ENCODE assay signal across 24 cellular contexts in the genomic region with DNA sequence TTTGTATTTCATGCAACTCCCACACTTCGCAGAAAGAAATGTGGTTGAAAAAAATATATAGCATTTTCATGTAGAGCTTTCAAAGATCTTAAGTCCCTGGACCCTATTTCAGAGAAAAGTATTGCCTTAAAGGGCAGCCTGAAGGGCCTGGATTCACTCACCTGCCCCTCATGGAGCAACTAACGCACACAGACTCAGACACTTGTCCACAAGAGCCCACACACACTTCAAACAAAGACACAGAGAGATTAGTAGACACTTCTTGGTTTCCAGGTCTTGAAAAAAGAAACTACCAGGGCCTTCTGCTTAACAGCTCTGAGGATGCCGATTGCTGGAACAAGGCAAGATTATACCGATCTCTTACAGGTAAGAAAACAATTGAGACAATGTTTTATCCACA.
"Had no signal": no experiment of that assay in that cellular context is flagged by ENCODE, and none has a peak within 500 bp of the region (broad histone marks: within the 10 kb centered on the region; RNA-seq: fewer than 3 reads in every experiment).

No MANE protein-coding gene starts in this region.

- H3K4me3 Mint-ChIP-seq: activated B cell treated with CpG ODN at 0.5 μM for 24 hours; activated CD4-positive, alpha-beta T cell treated with anti-CD3 and anti-CD28 coated beads, Interleukin-2, amount 10 ng/mL, durations not matched to agents 24 days and 14 days; activated naive CD8-positive, alpha-beta T cell; activated T-cell treated with anti-CD3 and anti-CD28 coated beads, Interleukin-2, amount 50 U/mL, for 4 hours; T-helper 17 cell had no signal

- H3K27ac Mint-ChIP-seq: activated B cell treated with CpG ODN at 0.5 μM for 24 hours; activated CD4-positive, alpha-beta T cell treated with anti-CD3 and anti-CD28 coated beads, Interleukin-2, amount 10 ng/mL, durations not matched to agents 24 days and 14 days; activated naive CD8-positive, alpha-beta T cell; T-helper 17 cell had no signal

- ATAC-seq: activated T-cell treated with anti-CD3 and anti-CD28 coated beads, Interleukin-2, amount 50 U/mL, for 4 hours; K562; T-helper 17 cell had no signal

- H3K4me1 Mint-ChIP-seq: activated B cell treated with CpG ODN at 0.5 μM for 24 hours; activated CD4-positive, alpha-beta T cell treated with anti-CD3 and anti-CD28 coated beads, Interleukin-2, amount 10 ng/mL, durations not matched to agents 24 days and 14 days; T-helper 17 cell had no signal

- DNase-seq: activated B cell treated with CpG ODN at 0.5 μM for 24 hours; activated CD4-positive, alpha-beta T cell treated with anti-CD3 and anti-CD28 coated beads for 1 hour; activated CD4-positive, alpha-beta T cell treated with anti-CD3 and anti-CD28 coated beads, Interleukin-2, amount 10 ng/mL, durations not matched to agents 24 days and 14 days; activated CD4-positive, alpha-beta T cell treated with anti-CD3 and anti-CD28 coated beads, Interleukin-2, amount 50 U/mL, for 48 hours; activated CD8-positive, alpha-beta memory T cell treated with anti-CD3 and anti-CD28 coated beads for 24 hours; activated effector memory CD4-positive, alpha-beta T cell treated with anti-CD3 and anti-CD28 coated beads, Interleukin-2, amount 50 U/mL, for 16 hours; activated naive CD4-positive, alpha-beta T cell treated with Interleukin-2 at 50 U/mL for 16 hours; activated T-cell treated with anti-CD3 and anti-CD28 coated beads, Interleukin-2, amount 50 U/mL, for 4 hours; amygdala; brain microvascular endothelial cell; Karpas-422; MM.1S; NCI-H1105; NCI-H1436; NCI-H1694 treated with DMSO at 0.1 percent for 48 hours; NCI-H2029 treated with DMSO at 0.1 percent for 48 hours; NCI-H446; NCI-H526 treated with DMSO at 0.1 percent for 48 hours; NCI-H82; SHP77; T-helper 17 cell; T1000 had no signal

- H3K9me3 Mint-ChIP-seq: activated CD4-positive, alpha-beta T cell treated with anti-CD3 and anti-CD28 coated beads, Interleukin-2, amount 10 ng/mL, durations not matched to agents 24 days and 14 days; activated T-cell treated with anti-CD3 and anti-CD28 coated beads, Interleukin-2, amount 50 U/mL, for 4 hours had no signal

- H3K27me3 Mint-ChIP-seq: activated CD4-positive, alpha-beta T cell treated with anti-CD3 and anti-CD28 coated beads, Interleukin-2, amount 10 ng/mL, durations not matched to agents 24 days and 14 days; activated naive CD8-positive, alpha-beta T cell had no signal

- H3K36me3 Mint-ChIP-seq: activated naive CD8-positive, alpha-beta T cell had no signal
